In the genomic region with DNA sequence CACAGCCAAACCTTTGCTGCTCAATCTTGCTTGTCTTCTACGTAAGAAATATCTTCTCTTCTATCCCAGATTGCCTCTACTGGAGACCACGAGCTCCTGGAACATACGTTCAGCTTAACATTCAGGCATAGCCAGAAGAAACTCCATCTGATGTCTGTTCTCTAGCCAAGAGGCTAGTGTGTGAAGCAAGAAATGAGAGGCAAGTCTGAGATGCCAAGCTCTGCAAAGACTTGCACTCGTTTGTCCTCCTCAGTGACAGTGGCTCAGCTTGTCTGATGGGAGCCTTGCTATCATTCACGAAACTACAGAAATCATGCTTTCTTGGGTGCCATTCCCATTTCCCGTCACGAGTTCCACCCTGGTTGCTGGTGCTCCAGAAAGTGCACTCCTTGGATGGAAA, we compare ENCODE assay signal across 1 cellular context.
TF ChIP-seq lines count a peak whose summit lies in the region.

Gene SCN10A, minus strand, starts transcription at position 192 of the 400 bp plus-strand sequence. CDS start 22,207 bp downstream, outside the sequence.

TF ChIP-seq in GM23338, 12 proteins besides CTCF, POLR2A, EP300 and RAD21 (continued from another document):
- no peak for TF ChIP-seq ZNF462 (CRISPR knock-in tag; IDR thresholded peaks at IDR 0.05)
- no peak for TF ChIP-seq EZH2 (IDR thresholded peaks at IDR 0.05; ENCODE audit: low read depth, unreplicated experiment)
- no peak for TF ChIP-seq CREB1 (CRISPR knock-in tag; IDR thresholded peaks at IDR 0.05; ENCODE audit: low read depth)
